26 cellular contexts compared by ENCODE assay signal in genomic region chr3:46734773-46735172, GRCh38. TPM values are rescaled to one million over a fixed set of nuclear protein-coding genes. Genes with fewer than 3 reads are reported as not detected.
"Had no signal": no experiment of that assay in that cellular context is flagged by ENCODE, and none has a peak within 500 bp of the region (broad histone marks: within the 10 kb centered on the region; RNA-seq: fewer than 3 reads in every experiment).

No MANE protein-coding gene starts in this region.

- DNase-seq: activated CD4-positive, alpha-beta T cell treated with anti-CD3 and anti-CD28 coated beads for 4 hours; activated CD4-positive, alpha-beta T cell treated with anti-CD3 and anti-CD28 coated beads, Interleukin-2, amount 50 U/mL, for 4 hours; activated effector memory CD4-positive, alpha-beta T cell treated with Interleukin-2 at 50 U/mL for 16 hours; activated naive CD4-positive, alpha-beta T cell treated with Interleukin-2 at 50 U/mL for 16 hours; activated T-cell treated with anti-CD3 and anti-CD28 coated beads for 4 hours; activated T-cell treated with anti-CD3 and anti-CD28 coated beads, Interleukin-2, amount 50 U/mL, for 72 hours; anterior cingulate cortex; colonic mucosa; effector CD8-positive, alpha-beta T cell; gastrocnemius medialis; glutamatergic neuron; islet precursor cell; mammary epithelial cell; midbrain; naive thymus-derived CD4-positive, alpha-beta T cell; psoas muscle; stimulated activated naive CD8-positive, alpha-beta T cell treated with anti-CD3 and anti-CD28 coated beads, Interleukin-15, Interleukin-2, amounts not matched to agents 100 U/mL and 50 U/mL, for 24 hours; T-helper 9 cell; upper lobe of left lung had no signal

- H3K27ac Mint-ChIP-seq: activated naive CD8-positive, alpha-beta T cell; activated T-cell treated with anti-CD3 and anti-CD28 coated beads, Interleukin-2, amount 50 U/mL, for 72 hours; naive thymus-derived CD4-positive, alpha-beta T cell; T-helper 1 cell treated with Interleukin-12 subunit alpha and Interleukin-12 subunit beta and Interleukin-4 antibody, amounts not matched to agents 30 μg/mL and 1 μg/mL, for 36 hours had no signal

- ATAC-seq: activated T-cell treated with anti-CD3 and anti-CD28 coated beads, Interleukin-2, amount 50 U/mL, for 72 hours; gastrocnemius medialis; naive thymus-derived CD4-positive, alpha-beta T cell; pancreas; stimulated activated naive CD8-positive, alpha-beta T cell treated with anti-CD3 and anti-CD28 coated beads, Interleukin-15, Interleukin-2, amounts not matched to agents 100 U/mL and 50 U/mL, for 24 hours had no signal

- H3K36me3 Mint-ChIP-seq: activated naive CD8-positive, alpha-beta T cell; naive thymus-derived CD4-positive, alpha-beta T cell had no signal

- H3K4me1 Mint-ChIP-seq: naive thymus-derived CD4-positive, alpha-beta T cell had no signal

- H3K4me3 Mint-ChIP-seq: activated naive CD8-positive, alpha-beta T cell; activated T-cell treated with anti-CD3 and anti-CD28 coated beads, Interleukin-2, amount 50 U/mL, for 72 hours; naive thymus-derived CD4-positive, alpha-beta T cell; T-helper 1 cell treated with Interleukin-12 subunit alpha and Interleukin-12 subunit beta and Interleukin-4 antibody, amounts not matched to agents 30 μg/mL and 1 μg/mL, for 36 hours had no signal

- H3K9me3 Mint-ChIP-seq: activated T-cell treated with anti-CD3 and anti-CD28 coated beads, Interleukin-2, amount 50 U/mL, for 72 hours; T-helper 1 cell treated with Interleukin-12 subunit alpha and Interleukin-12 subunit beta and Interleukin-4 antibody, amounts not matched to agents 30 μg/mL and 1 μg/mL, for 36 hours had no signal

RNA-seq across cellular contexts. Expression of gene PRSS50, which starts 17.1 kb away (rescaled TPM):
- total RNA-seq: bronchial epithelial cell, colonic mucosa, dermis microvascular lymphatic vessel endothelial cell, gastrocnemius medialis, subcutaneous adipose tissue, vagina had no signal
